8 cellular contexts compared by ENCODE assay signal in genomic region chr6:40962241-40962640, GRCh38.
DNase-seq lines count a peak whose midpoint lies in the region; ATAC-seq and TF ChIP-seq lines count a peak whose summit lies in the region.

No MANE protein-coding gene starts in this region.

- H3K4me1 ChIP-seq in transverse colon: no peaks in the 10 kb centered on the region

- DNase-seq in AG20443 (ENCODE audit: low spot score) (peak; percentile 85), NCI-H69 (lab: John Stamatoyannopoulos, UW) (peak; percentile 23), fibroblast of gingiva (ENCODE audit: low read depth) (peak; percentile 6), transverse colon (no peak)

- no peaks in the 10 kb centered on the region for H3K9me3 ChIP-seq in transverse colon

- intact Hi-C loops in transverse colon (cut with DNase I; ENCODE audit: low total_unique reads): no loop called here

- in situ Hi-C loops in transverse colon (cut with MboI; ENCODE audit: low pct_ligation_motif_present in 1 of 4, low pct_unique_long_range_greater_than_20kb in 1 of 4, low sequenced_read_pairs in 3 of 4): no loop called here

- peak; percentile 53 for ATAC-seq in GM21423 (IDR thresholded peaks at IDR 0.05; ENCODE audit: unreplicated experiment)
- no peak for ATAC-seq in GM21528 (IDR thresholded peaks at IDR 0.05; ENCODE audit: low FRiP score, unreplicated experiment)
- ATAC-seq in GM18858 (IDR thresholded peaks at IDR 0.05; ENCODE audit: unreplicated experiment): no peak
- ATAC-seq in GM21529 (IDR thresholded peaks at IDR 0.05; ENCODE audit: unreplicated experiment): no peak

- no peak for TF ChIP-seq CTCF in transverse colon (IDR thresholded peaks at IDR 0.05)

- WGBS in transverse colon (ENCODE audit: low coverage in 1 of 2), 2 donors: 46% methylated on average over 2 of the region's 2 CpGs; no CpG with 5 or more reads in 1 of the 2 donors

- H3K27ac ChIP-seq in transverse colon: no peak overlapping the region

- no peaks in the 10 kb centered on the region for H3K36me3 ChIP-seq in transverse colon

- no peaks in the 10 kb centered on the region for H3K27me3 ChIP-seq in transverse colon

- no peak overlapping the region for H3K4me3 ChIP-seq in transverse colon

- TF ChIP-seq POLR2A in transverse colon (IDR thresholded peaks at IDR 0.05): no peak

- no peak for TF ChIP-seq EP300 in transverse colon (IDR thresholded peaks at IDR 0.05; ENCODE audit: low read depth)
